13 cellular contexts compared by ENCODE assay signal in the genomic region with DNA sequence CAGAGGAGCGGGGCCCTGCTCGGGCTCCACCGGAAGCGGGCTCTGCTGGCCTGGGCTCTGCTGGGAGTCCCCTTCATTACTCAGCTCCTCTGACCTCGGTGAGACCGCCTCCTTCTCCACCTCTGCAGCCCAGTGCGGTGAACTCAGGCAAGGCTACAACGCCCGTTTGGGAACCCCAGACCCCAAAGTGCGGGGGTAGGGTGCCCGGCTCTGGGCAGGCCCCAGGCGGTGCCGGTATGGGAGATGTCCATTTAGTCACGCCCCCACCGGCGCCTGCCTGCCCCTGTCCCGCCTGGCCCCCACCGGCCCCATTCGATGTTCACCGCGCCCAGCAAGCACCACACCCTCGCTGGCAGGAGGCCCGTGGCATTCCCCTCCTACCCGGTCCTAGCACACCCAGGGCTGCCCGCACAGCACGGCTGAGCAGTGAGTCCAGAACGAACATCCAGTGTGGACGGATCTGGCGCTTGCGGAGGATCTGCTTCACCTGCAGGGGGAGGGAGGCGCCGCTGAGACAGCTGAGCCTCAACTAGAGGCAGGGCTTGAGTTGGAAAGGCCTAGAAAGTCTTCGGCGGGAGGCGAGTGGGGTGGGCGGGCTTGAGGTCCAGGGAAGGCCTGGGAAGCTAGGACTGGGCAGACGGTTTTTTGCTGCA. TPM values are rescaled to one million over a fixed set of nuclear protein-coding genes. Genes with fewer than 3 reads are reported as not detected.
DNase-seq lines count a peak whose midpoint lies in the region; ATAC-seq, FAIRE-seq and TF ChIP-seq lines count a peak whose summit lies in the region.
"Had no signal": no experiment of that assay in that cellular context is flagged by ENCODE, and none has a peak within 500 bp of the region (broad histone marks: within the 10 kb centered on the region; RNA-seq: fewer than 3 reads in every experiment).

No MANE protein-coding gene starts in this region.

- WGBS in SK-N-SH (ENCODE audit: low lambda C conversion rate) = 92% methylated on average over 27 of the region's 37 CpGs
- WGBS in stomach, 5 donors = 25 to 53% (median 37%) methylated on average over 8 to 37 of the region's 37 CpGs

- POLR2A ChIA-PET in SK-N-SH (lab: Yijun Ruan, JAX) = interaction anchor here (1.6 to 1.7 kb wide), 2 partner anchors 8 kb away, joined by 3 to 5 read pairs; no protein-coding TSS in a partner anchor

- FAIRE-seq in keratinocyte (lab: Jason Lieb, UNC) = no peak
- FAIRE-seq: A204.1 had no signal

- intact Hi-C loops in stomach (cut with DNase I; ENCODE audit: low total_unique reads) = loop anchor here (5.0 kb wide), 1 partner anchor 36 kb away; a partner anchor contains a TSS

- H3K27me3 ChIP-seq in SK-N-SH (ENCODE audit: insufficient read depth) (no peaks in the 10 kb centered on the region), keratinocyte (ENCODE audit: control insufficient read depth, extremely low read depth, insufficient read depth, low read length) (no peaks in the 10 kb centered on the region), stomach (no peaks in the 10 kb centered on the region)

- peaks cover 4 to 15% of the 10 kb centered on the region in 2 experiments for H3K36me3 ChIP-seq in SK-N-SH (replicated peaks in 1 of 2; ENCODE audit: control insufficient read depth in 1 of 2, insufficient read depth in 2 of 2, low read length in 1 of 2)
- peaks cover 17 to 35% of the 10 kb centered on the region in 2 experiments for H3K36me3 ChIP-seq in keratinocyte (ENCODE audit: control insufficient read depth in 2 of 2, extremely low read depth in 1 of 2, insufficient read depth in 2 of 2, low read length in 2 of 2)
- peaks cover 43 to 87% (median 81%) of the 10 kb centered on the region in 4 donors for H3K36me3 ChIP-seq in stomach

- TF ChIP-seq CTCF in SK-N-SH (IDR thresholded peaks at IDR 0.05) = no peak
- TF ChIP-seq CTCF in keratinocyte (optimal IDR thresholded peaks at IDR 0.05 in 1 of 3, IDR thresholded peaks at IDR 0.05 in 1 of 3, conservative IDR thresholded peaks at IDR 0.05 in 1 of 3; ENCODE audit: extremely low read depth in 1 of 3, insufficient read depth in 2 of 3, low read length in 3 of 3) = peak in 1 of 3 experiments; percentile 42
- no peak for TF ChIP-seq CTCF in stomach (IDR thresholded peaks at IDR 0.05)

- no peak overlapping the region for H3K9ac ChIP-seq in SK-N-SH
- H3K9ac ChIP-seq in keratinocyte (ENCODE audit: control insufficient read depth, extremely low read depth, insufficient read depth, low read length) = peak overlapping the region; percentile 15

- no peak for TF ChIP-seq POLR2A in stomach (IDR thresholded peaks at IDR 0.05)

- H3K4me2 ChIP-seq in SK-N-SH = no peak overlapping the region
- no peak overlapping the region for H3K4me2 ChIP-seq in keratinocyte (ENCODE audit: control insufficient read depth, extremely low read depth, insufficient read depth, low read depth, low read length)

- H3K4me3 ChIP-seq in SK-N-SH (ENCODE audit: low read depth in 2 of 2, low read length in 1 of 2) (no peak overlapping the region), keratinocyte (ENCODE audit: control insufficient read depth in 2 of 3, extremely low read depth in 1 of 3, insufficient read depth in 2 of 3, low read depth in 1 of 3, low read length in 3 of 3) (no peak overlapping the region), stomach (peak overlapping the region; percentile 29 to 47 (median 34))
- H3K4me3 ChIP-seq: thoracic aorta had no signal

- H2AFZ ChIP-seq in SK-N-SH (ENCODE audit: low read depth) = no peak overlapping the region
- no peak overlapping the region for H2AFZ ChIP-seq in keratinocyte (ENCODE audit: control insufficient read depth, low read length)

- TF ChIP-seq EP300 in SK-N-SH (IDR thresholded peaks at IDR 0.05; ENCODE audit: borderline replicate concordance in 1 of 2, low read depth in 1 of 2, low read length in 1 of 2) = no peak
- no peak for TF ChIP-seq EP300 in stomach (IDR thresholded peaks at IDR 0.05)

- no peak overlapping the region for H3K27ac ChIP-seq in SK-N-SH (ENCODE audit: low read depth in 2 of 2, low read length in 1 of 2)
- H3K27ac ChIP-seq in keratinocyte (ENCODE audit: control insufficient read depth, insufficient read depth, low read length) = no peak overlapping the region
- peak overlapping the region; percentile 45 to 82 (median 69) for H3K27ac ChIP-seq in stomach
- H3K27ac ChIP-seq: thoracic aorta had no signal

- H3K79me2 ChIP-seq in SK-N-SH (ENCODE audit: insufficient read depth) = no peaks in the 10 kb centered on the region
- H3K79me2 ChIP-seq in keratinocyte (ENCODE audit: control insufficient read depth, insufficient read depth, low read length) = no peaks in the 10 kb centered on the region

- CTCF ChIA-PET in SK-N-SH (lab: Yijun Ruan, JAX) = interaction anchor here (0.6 to 12.3 kb wide), 47 partner anchors 8 to 314 kb away, joined by 3 to 219 read pairs (median 6); a partner anchor contains a TSS

- DNase-seq in SK-N-SH (peak; percentile 56), keratinocyte (ENCODE audit: low read depth, low spot score) (no peak), stomach (peak; percentile 86), NOMO-1 (lab: John Stamatoyannopoulos, UW; ENCODE audit: unreplicated experiment in 2 of 2) (no peak), NCI-H1436 (lab: John Stamatoyannopoulos, UW) (no peak)
- peak; percentile 77 for DNase-seq in activated CD8-positive, alpha-beta memory T cell treated with anti-CD3 and anti-CD28 coated beads, Interleukin-2, amount 50 U/mL, for 48 hours

- no peaks in the 10 kb centered on the region for H3K9me1 ChIP-seq in keratinocyte (ENCODE audit: control insufficient read depth, extremely low read depth, insufficient read depth, low read length)

- H4K20me1 ChIP-seq in SK-N-SH (ENCODE audit: insufficient read depth) = no peaks in the 10 kb centered on the region
- H4K20me1 ChIP-seq in keratinocyte (ENCODE audit: control insufficient read depth, extremely low read depth, insufficient read depth, low read length) = peaks cover 3% of the 10 kb centered on the region

- no peak for ATAC-seq in SK-N-SH treated with all-trans-retinoic acid at 6 μM for 48 hours
- ATAC-seq in HG02678 (IDR thresholded peaks at IDR 0.05; ENCODE audit: unreplicated experiment) = no peak

- no peak for TF ChIP-seq RAD21 in SK-N-SH (IDR thresholded peaks at IDR 0.05; ENCODE audit: low read length)

- dilution Hi-C loops in keratinocyte (cut with MboI; ENCODE audit: extremely low pct_ligation_motif_present, low sequenced_read_pairs) = no loop called here

- H3K9me3 ChIP-seq in SK-N-SH (no peaks in the 10 kb centered on the region), keratinocyte (ENCODE audit: control insufficient read depth, low read depth, low read length) (no peaks in the 10 kb centered on the region), stomach (no peaks in the 10 kb centered on the region)
- H3K9me3 ChIP-seq: thoracic aorta had no signal

- H3F3A ChIP-seq in SK-N-SH (replicated peaks; ENCODE audit: insufficient read depth) = no peaks in the 10 kb centered on the region

- no peaks in the 10 kb centered on the region for H3K9me2 ChIP-seq in SK-N-SH

- H3K4me1 ChIP-seq in SK-N-SH (ENCODE audit: control insufficient read depth in 1 of 2, insufficient read depth in 2 of 2, low read depth in 1 of 2, low read length in 1 of 2) = peaks cover 0 to 5% of the 10 kb centered on the region in 2 experiments; a peak in 1 of 4 replicates
- peaks cover 6% of the 10 kb centered on the region for H3K4me1 ChIP-seq in keratinocyte (ENCODE audit: control insufficient read depth, extremely low read depth, insufficient read depth, low read length)
- peaks cover 16 to 40% (median 29%) of the 10 kb centered on the region in 4 donors for H3K4me1 ChIP-seq in stomach

RNA-seq across cellular contexts. Expression of a gene that starts 10.0 kb away (rescaled TPM):
- polyA plus RNA-seq in SK-N-SH (2012; rRNA removed) (14.5 and 17.3 TPM in 2 replicates), keratinocyte (13.4 to 19.3 TPM (median 16.7 TPM) in 3 replicates), stomach (100 to 1,000 TPM in 1 of 3 donors, 10 to 100 TPM in 2; 43.4 to 110 (median 48.0) TPM)
- 3.9 and 6.9 TPM in 2 replicates for polyA plus RNA-seq in SK-N-SH (2012; cell fraction: cytosol; rRNA removed)
- 95.2 and 113 TPM in 2 replicates for polyA plus RNA-seq in SK-N-SH (2012; cell fraction: nucleus; rRNA removed)
- polyA plus RNA-seq in keratinocyte (2011; ENCODE audit: low read depth) = 38.7 TPM
- 6.8 and 10.8 TPM in 2 replicates for polyA plus RNA-seq in keratinocyte (2011; cell fraction: cytosol; rRNA removed)
- 40.2 and 58.7 TPM in 2 replicates for polyA plus RNA-seq in keratinocyte (2011; cell fraction: nucleus; rRNA removed)
- polyA plus RNA-seq in keratinocyte (2012; ENCODE audit: low replicate concordance) = 33.3 and 36.1 TPM in 2 replicates
- polyA minus RNA-seq in keratinocyte = 18.5 to 49.4 TPM (median 19.1 TPM) in 3 replicates
- 18.6 TPM for polyA minus RNA-seq in keratinocyte (2011; cell fraction: cytosol; rRNA and poly(A)+ RNA removed)
- 24.6 and 25.2 TPM in 2 replicates for polyA minus RNA-seq in keratinocyte (2011; cell fraction: nucleus; rRNA and poly(A)+ RNA removed)
- total RNA-seq in stomach = 10 to 100 TPM; 11.6 to 38.5 (median 25.8) TPM

RNA-seq across cellular contexts. Expression of a gene that starts 14.9 kb away (rescaled TPM):
- polyA plus RNA-seq in SK-N-SH (2012; rRNA removed) = 2.0 and 3.0 TPM in 2 replicates
- 0.21 and 0.52 TPM in 2 replicates for polyA plus RNA-seq in SK-N-SH (2012; cell fraction: cytosol; rRNA removed)
- polyA plus RNA-seq in SK-N-SH (2012; cell fraction: nucleus; rRNA removed) = 12.6 and 15.6 TPM in 2 replicates
- polyA plus RNA-seq in keratinocyte = 15.5 to 34.0 TPM (median 15.6 TPM) in 3 replicates
- polyA plus RNA-seq in keratinocyte (2011; ENCODE audit: low read depth) = 29.4 TPM
- polyA plus RNA-seq in keratinocyte (2011; cell fraction: cytosol; rRNA removed) = 5.3 and 15.1 TPM in 2 replicates
- 87.0 and 125 TPM in 2 replicates for polyA plus RNA-seq in keratinocyte (2011; cell fraction: nucleus; rRNA removed)
- polyA plus RNA-seq in keratinocyte (2012; ENCODE audit: low replicate concordance) = 16.6 and 45.8 TPM in 2 replicates
- 6.7 to 17.0 TPM (median 14.7 TPM) in 3 replicates for polyA minus RNA-seq in keratinocyte
- 18.2 TPM for polyA minus RNA-seq in keratinocyte (2011; cell fraction: cytosol; rRNA and poly(A)+ RNA removed)
- 17.2 and 18.4 TPM in 2 replicates for polyA minus RNA-seq in keratinocyte (2011; cell fraction: nucleus; rRNA and poly(A)+ RNA removed)
- total RNA-seq in stomach = 10 to 100 TPM; 15.6 to 65.1 (median 23.2) TPM
- 100 to 1,000 TPM in 2 of 3 donors, 10 to 100 TPM in 1; 78.5 to 222 (median 137) TPM for polyA plus RNA-seq in stomach
- total RNA-seq: SK-MEL-5 had no signal

RNA-seq across cellular contexts. Expression of a gene that starts 17.9 kb away (rescaled TPM):
- polyA plus RNA-seq in SK-N-SH (2012; rRNA removed) (not detected in 2 replicates), keratinocyte (0.08 TPM in 1 of 3 replicates, not detected in the others), stomach (10 to 100 TPM in 1 of 3 donors, 1 to 10 TPM in 2; 4.1 to 10.8 (median 5.0) TPM)
- not detected in 2 replicates for polyA plus RNA-seq in SK-N-SH (2012; cell fraction: cytosol; rRNA removed)
- not detected in 2 replicates for polyA plus RNA-seq in SK-N-SH (2012; cell fraction: nucleus; rRNA removed)
- polyA plus RNA-seq in keratinocyte (2011; ENCODE audit: low read depth) = not detected
- polyA plus RNA-seq in keratinocyte (2011; cell fraction: cytosol; rRNA removed) = not detected in 2 replicates
- 0.20 and 0.31 TPM in 2 replicates for polyA plus RNA-seq in keratinocyte (2011; cell fraction: nucleus; rRNA removed)
- 0.39 TPM in 1 of 2 replicates, not detected in the other for polyA plus RNA-seq in keratinocyte (2012; ENCODE audit: low replicate concordance)
- polyA minus RNA-seq in keratinocyte = 0.22 TPM in 1 of 3 replicates, not detected in the others
- polyA minus RNA-seq in keratinocyte (2011; cell fraction: cytosol; rRNA and poly(A)+ RNA removed) = not detected
- not detected in 2 replicates for polyA minus RNA-seq in keratinocyte (2011; cell fraction: nucleus; rRNA and poly(A)+ RNA removed)
- total RNA-seq in stomach = 10 to 100 TPM in 1 of 5 donors, 1 to 10 TPM in 1, under 1 TPM in 1, not detected in 2; 0.55 to 15.2 (median 2.8) TPM
- total RNA-seq: M059J, renal cortical epithelial cell, SK-MEL-5 had no signal

RNA-seq across cellular contexts. Expression of a gene that starts 26.4 kb away (rescaled TPM):
- polyA plus RNA-seq in SK-N-SH (2012; rRNA removed) (0.05 TPM in 2 replicates), keratinocyte (2.6 to 5.9 TPM (median 2.7 TPM) in 3 replicates), stomach (1 to 10 TPM in 2 of 3 donors, not detected in 1; 1.5 to 8.7 TPM)
- 0.03 and 0.05 TPM in 2 replicates for polyA plus RNA-seq in SK-N-SH (2012; cell fraction: cytosol; rRNA removed)
- polyA plus RNA-seq in SK-N-SH (2012; cell fraction: nucleus; rRNA removed) = 0.48 and 0.55 TPM in 2 replicates
- 1.1 TPM for polyA plus RNA-seq in keratinocyte (2011; ENCODE audit: low read depth)
- polyA plus RNA-seq in keratinocyte (2011; cell fraction: cytosol; rRNA removed) = 0.95 and 2.5 TPM in 2 replicates
- polyA plus RNA-seq in keratinocyte (2011; cell fraction: nucleus; rRNA removed) = 6.5 and 8.5 TPM in 2 replicates
- polyA plus RNA-seq in keratinocyte (2012; ENCODE audit: low replicate concordance) = 3.7 and 6.7 TPM in 2 replicates
- 1.4 to 4.5 TPM (median 1.7 TPM) in 3 replicates for polyA minus RNA-seq in keratinocyte
- not detected for polyA minus RNA-seq in keratinocyte (2011; cell fraction: cytosol; rRNA and poly(A)+ RNA removed)
- polyA minus RNA-seq in keratinocyte (2011; cell fraction: nucleus; rRNA and poly(A)+ RNA removed) = 0.39 and 1.3 TPM in 2 replicates
- total RNA-seq in stomach = not detected
- total RNA-seq: M059J, renal cortical epithelial cell, SK-MEL-5, thoracic aorta had no signal

RNA-seq across cellular contexts. Expression of a gene that starts 34.8 kb away (rescaled TPM):
- 51.7 and 52.0 TPM in 2 replicates for polyA plus RNA-seq in SK-N-SH (2012; rRNA removed)
- 23.5 and 37.2 TPM in 2 replicates for polyA plus RNA-seq in SK-N-SH (2012; cell fraction: cytosol; rRNA removed)
- 62.9 and 63.5 TPM in 2 replicates for polyA plus RNA-seq in SK-N-SH (2012; cell fraction: nucleus; rRNA removed)
- polyA plus RNA-seq in keratinocyte = 23.7 to 40.4 TPM (median 31.3 TPM) in 3 replicates
- polyA plus RNA-seq in keratinocyte (2011; ENCODE audit: low read depth) = 13.3 TPM
- polyA plus RNA-seq in keratinocyte (2011; cell fraction: cytosol; rRNA removed) = 26.2 and 37.3 TPM in 2 replicates
- polyA plus RNA-seq in keratinocyte (2011; cell fraction: nucleus; rRNA removed) = 31.0 and 40.8 TPM in 2 replicates
- 26.1 and 38.1 TPM in 2 replicates for polyA plus RNA-seq in keratinocyte (2012; ENCODE audit: low replicate concordance)
- polyA minus RNA-seq in keratinocyte = 37.5 to 70.7 TPM (median 37.8 TPM) in 3 replicates
- polyA minus RNA-seq in keratinocyte (2011; cell fraction: cytosol; rRNA and poly(A)+ RNA removed) = 35.7 TPM
- polyA minus RNA-seq in keratinocyte (2011; cell fraction: nucleus; rRNA and poly(A)+ RNA removed) = 14.2 and 17.1 TPM in 2 replicates
- 10 to 100 TPM in 3 of 5 donors, 1 to 10 TPM in 2; 1.8 to 18.8 (median 16.5) TPM for total RNA-seq in stomach
- 10 to 100 TPM; 28.5 to 39.9 (median 38.6) TPM for polyA plus RNA-seq in stomach

Comparison
In these comparisons a context has a peak if more than half of its experiments do, and no peak if none do; other contexts are left out.
1. DNase-seq: peak in SK-N-SH (single experiment), activated CD8-positive, alpha-beta memory T cell treated with anti-CD3 and anti-CD28 coated beads, Interleukin-2, amount 50 U/mL, for 48 hours (single experiment) and stomach (single experiment); none in keratinocyte (single experiment), NOMO-1 (0 of 2) and NCI-H1436 (single experiment).
2. H3K27ac ChIP-seq: peak in stomach (5 of 5); none in SK-N-SH (0 of 2) and keratinocyte (single experiment).
3. H3K4me3 ChIP-seq: peak in stomach (4 of 4); none in SK-N-SH (0 of 2) and keratinocyte (0 of 3).